22 cellular contexts compared by ENCODE assay signal in genomic region chrX:3320471-3321046, GRCh38. TPM values are rescaled to one million over a fixed set of nuclear protein-coding genes. Genes with fewer than 3 reads are reported as not detected.
"Had no signal": no experiment of that assay in that cellular context is flagged by ENCODE, and none has a peak within 500 bp of the region (broad histone marks: within the 10 kb centered on the region; RNA-seq: fewer than 3 reads in every experiment).

No MANE protein-coding gene starts in this region.

- H3K4me1 ChIP-seq: body of pancreas, right atrium auricular region, tibial nerve had no signal

- ATAC-seq: activated CD8-positive, alpha-beta T cell treated with anti-CD3 and anti-CD28 coated beads for 36 hours; activated T-helper 17 cell treated with anti-CD3 and anti-CD28 coated beads, Interleukin-2, amount 50 U/mL, for 72 hours; body of pancreas; left colon; stimulated activated naive CD8-positive, alpha-beta T cell treated with anti-CD3 and anti-CD28 coated beads, Interleukin-15, Interleukin-2, amounts not matched to agents 100 U/mL and 50 U/mL, for 24 hours had no signal

- H3K27ac ChIP-seq: body of pancreas, dorsolateral prefrontal cortex, right atrium auricular region, skin epidermis, tibial nerve had no signal

- H3K27ac Mint-ChIP-seq: activated CD4-positive, alpha-beta T cell treated with anti-CD3 and anti-CD28 coated beads, Interleukin-2, amount 10 ng/mL, durations not matched to agents 24 days and 14 days; activated CD8-positive, alpha-beta T cell treated with anti-CD3 and anti-CD28 coated beads for 36 hours; activated naive CD8-positive, alpha-beta T cell treated with anti-CD3 and anti-CD28 coated beads for 36 hours; activated T-helper 17 cell treated with anti-CD3 and anti-CD28 coated beads, Interleukin-2, amount 50 U/mL, for 72 hours; endodermal cell; nephron progenitor cell; progenitor cell of endocrine pancreas had no signal

- H3K4me3 ChIP-seq: body of pancreas, dorsolateral prefrontal cortex, right atrium auricular region, skin epidermis, tibial nerve had no signal

- H3K27me3 ChIP-seq: body of pancreas, right atrium auricular region, tibial nerve had no signal

- H3K9me3 Mint-ChIP-seq: activated CD4-positive, alpha-beta T cell treated with anti-CD3 and anti-CD28 coated beads, Interleukin-2, amount 10 ng/mL, durations not matched to agents 24 days and 14 days; activated CD8-positive, alpha-beta T cell treated with anti-CD3 and anti-CD28 coated beads for 36 hours; activated naive CD8-positive, alpha-beta T cell treated with anti-CD3 and anti-CD28 coated beads for 36 hours; activated T-helper 17 cell treated with anti-CD3 and anti-CD28 coated beads, Interleukin-2, amount 50 U/mL, for 72 hours had no signal

- H3K4me3 Mint-ChIP-seq: activated CD4-positive, alpha-beta T cell treated with anti-CD3 and anti-CD28 coated beads, Interleukin-2, amount 10 ng/mL, durations not matched to agents 24 days and 14 days; activated CD8-positive, alpha-beta T cell treated with anti-CD3 and anti-CD28 coated beads for 36 hours; activated naive CD8-positive, alpha-beta T cell treated with anti-CD3 and anti-CD28 coated beads for 36 hours; activated T-helper 17 cell treated with anti-CD3 and anti-CD28 coated beads, Interleukin-2, amount 50 U/mL, for 72 hours; endodermal cell; nephron progenitor cell had no signal

- H3K4me1 Mint-ChIP-seq: activated CD4-positive, alpha-beta T cell treated with anti-CD3 and anti-CD28 coated beads, Interleukin-2, amount 10 ng/mL, durations not matched to agents 24 days and 14 days; activated naive CD8-positive, alpha-beta T cell treated with anti-CD3 and anti-CD28 coated beads for 36 hours; activated T-helper 17 cell treated with anti-CD3 and anti-CD28 coated beads, Interleukin-2, amount 50 U/mL, for 72 hours; endodermal cell; nephron progenitor cell had no signal

- H3K27me3 Mint-ChIP-seq: activated CD4-positive, alpha-beta T cell treated with anti-CD3 and anti-CD28 coated beads, Interleukin-2, amount 10 ng/mL, durations not matched to agents 24 days and 14 days; activated CD8-positive, alpha-beta T cell treated with anti-CD3 and anti-CD28 coated beads for 36 hours; activated naive CD8-positive, alpha-beta T cell treated with anti-CD3 and anti-CD28 coated beads for 36 hours; activated T-helper 17 cell treated with anti-CD3 and anti-CD28 coated beads, Interleukin-2, amount 50 U/mL, for 72 hours; progenitor cell of endocrine pancreas had no signal

- H3K36me3 Mint-ChIP-seq: activated naive CD8-positive, alpha-beta T cell treated with anti-CD3 and anti-CD28 coated beads for 36 hours had no signal

- H3K9me3 ChIP-seq: body of pancreas, tibial nerve had no signal

- DNase-seq: activated CD4-positive, alpha-beta T cell treated with anti-CD3 and anti-CD28 coated beads, Interleukin-2, amount 10 ng/mL, durations not matched to agents 24 days and 14 days; activated CD8-positive, alpha-beta T cell treated with anti-CD3 and anti-CD28 coated beads for 36 hours; activated naive CD4-positive, alpha-beta T cell; activated naive CD8-positive, alpha-beta T cell treated with anti-CD3 and anti-CD28 coated beads for 36 hours; activated T-cell treated with anti-CD3 and anti-CD28 coated beads, Interleukin-2, amount 50 U/mL, for 1 hour; amniotic stem cell; body of pancreas; caudate nucleus; dorsolateral prefrontal cortex; endodermal cell; left colon; midbrain; nephron progenitor cell; occipital lobe; stimulated activated naive CD8-positive, alpha-beta T cell treated with anti-CD3 and anti-CD28 coated beads, Interleukin-15, Interleukin-2, amounts not matched to agents 100 U/mL and 50 U/mL, for 24 hours; substantia nigra had no signal

- H3K36me3 ChIP-seq: right atrium auricular region, tibial nerve had no signal

RNA-seq across cellular contexts. Expression of gene MXRA5, which starts 25.9 kb away (rescaled TPM):
- total RNA-seq: activated CD4-positive, alpha-beta T cell treated with anti-CD3 and anti-CD28 coated beads, Interleukin-2, amount 10 ng/mL, durations not matched to agents 24 days and 14 days; activated CD8-positive, alpha-beta T cell treated with anti-CD3 and anti-CD28 coated beads for 36 hours; activated naive CD8-positive, alpha-beta T cell treated with anti-CD3 and anti-CD28 coated beads for 36 hours; activated T-helper 17 cell treated with anti-CD3 and anti-CD28 coated beads, Interleukin-2, amount 50 U/mL, for 72 hours; T-helper 1 cell treated with Interleukin-12 subunit alpha and Interleukin-12 subunit beta and Interleukin-4 antibody, amounts not matched to agents 30 ng/mL and 1 ng/mL, for 36 hours had no signal
